ENCODE assay signal across 1 cellular context in genomic region chr2:170770304-170771048, GRCh38.
A peak's percentile ranks its signal among the peaks of the same experiment; 100 is the strongest.
TF ChIP-seq lines count a peak whose summit lies in the region.

A gene with protein sequence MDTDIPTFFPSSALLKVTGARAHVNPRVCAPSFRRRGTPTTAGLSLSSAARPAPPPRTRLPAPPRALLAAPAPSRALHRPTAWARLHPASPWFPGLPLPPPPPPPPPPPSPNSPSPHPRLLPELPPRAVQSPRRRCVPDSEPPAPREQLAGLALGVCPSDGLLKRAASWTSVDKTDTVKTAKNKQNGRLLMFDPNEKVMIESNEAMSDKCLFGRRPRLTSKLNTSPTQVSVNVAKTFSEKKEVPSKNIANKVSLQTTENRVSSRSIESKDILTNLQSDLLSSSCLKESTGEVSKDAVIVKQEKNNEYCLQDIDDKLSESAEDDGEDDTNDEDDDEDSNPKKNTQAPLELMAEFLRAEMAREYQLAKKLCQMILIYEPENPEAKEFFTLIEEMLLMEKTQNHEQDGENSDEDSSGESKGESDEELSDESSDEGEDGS (plus strand): TSS chr2:170770378. CDS start chr2:170770682, 304 bp downstream.

TF ChIP-seq in K562, 482 proteins besides CTCF, POLR2A, EP300 and RAD21 (continued from another document and continues in another):
- TF ChIP-seq, protein P1, sequence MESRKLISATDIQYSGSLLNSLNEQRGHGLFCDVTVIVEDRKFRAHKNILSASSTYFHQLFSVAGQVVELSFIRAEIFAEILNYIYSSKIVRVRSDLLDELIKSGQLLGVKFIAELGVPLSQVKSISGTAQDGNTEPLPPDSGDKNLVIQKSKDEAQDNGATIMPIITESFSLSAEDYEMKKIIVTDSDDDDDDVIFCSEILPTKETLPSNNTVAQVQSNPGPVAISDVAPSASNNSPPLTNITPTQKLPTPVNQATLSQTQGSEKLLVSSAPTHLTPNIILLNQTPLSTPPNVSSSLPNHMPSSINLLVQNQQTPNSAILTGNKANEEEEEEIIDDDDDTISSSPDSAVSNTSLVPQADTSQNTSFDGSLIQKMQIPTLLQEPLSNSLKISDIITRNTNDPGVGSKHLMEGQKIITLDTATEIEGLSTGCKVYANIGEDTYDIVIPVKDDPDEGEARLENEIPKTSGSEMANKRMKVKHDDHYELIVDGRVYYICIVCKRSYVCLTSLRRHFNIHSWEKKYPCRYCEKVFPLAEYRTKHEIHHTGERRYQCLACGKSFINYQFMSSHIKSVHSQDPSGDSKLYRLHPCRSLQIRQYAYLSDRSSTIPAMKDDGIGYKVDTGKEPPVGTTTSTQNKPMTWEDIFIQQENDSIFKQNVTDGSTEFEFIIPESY (CRISPR knock-in tag; IDR thresholded peaks at IDR 0.05): 0 out of 2 replicates have a peak, but pooled peaks have one; percentile 36
- TF ChIP-seq ZNF76 (CRISPR knock-in tag; IDR thresholded peaks at IDR 0.05; ENCODE audit: borderline replicate concordance) (no peak), RBFOX2 (IDR thresholded peaks at IDR 0.05; ENCODE audit: low read depth, low read length) (no peak), PHF20 (IDR thresholded peaks at IDR 0.05; ENCODE audit: partially characterized antibody) (no peak), ZFP30 (CRISPR knock-in tag; IDR thresholded peaks at IDR 0.05; ENCODE audit: borderline replicate concordance) (no peak), KLF13 (tag; IDR thresholded peaks at IDR 0.05; ENCODE audit: borderline replicate concordance, low read depth) (peak; percentile 55; the same call in 1 of the 2 replicates), FOXK1 (CRISPR knock-in tag; IDR thresholded peaks at IDR 0.05; ENCODE audit: borderline replicate concordance) (no peak), EP400 (IDR thresholded peaks at IDR 0.05) (peak; percentile 49; the same call in 1 of the 2 replicates), ZNF239 (CRISPR knock-in tag; IDR thresholded peaks at IDR 0.05) (no peak), CHCHD3 (CRISPR knock-in tag; IDR thresholded peaks at IDR 0.05) (0 out of 2 replicates have a peak, but pooled peaks have one; percentile 70), BRCA1 (IDR thresholded peaks at IDR 0.05) (no peak), BRCA1 (CRISPR knock-in tag; IDR thresholded peaks at IDR 0.05) (no peak), BRF2 (IDR thresholded peaks at IDR 0.05; ENCODE audit: borderline replicate concordance, insufficient read depth, insufficient read length) (no peak), RBM25 (IDR thresholded peaks at IDR 0.05; ENCODE audit: low read depth, low read length, severe bottlenecking) (no peak), TSC22D4 (tag; IDR thresholded peaks at IDR 0.05) (no peak), RFX1 (IDR thresholded peaks at IDR 0.05) (no peak), FOXA3 (CRISPR knock-in tag; conservative IDR thresholded peaks at IDR 0.05 in 1 of 2, IDR thresholded peaks at IDR 0.05 in 1 of 2) (no peak), NCOR1 (IDR thresholded peaks at IDR 0.05) (no peak), HES1 (IDR thresholded peaks at IDR 0.05; ENCODE audit: low read depth) (0 out of 2 replicates have a peak, but pooled peaks have one; percentile 13), ZNF518B (CRISPR knock-in tag; IDR thresholded peaks at IDR 0.05) (no peak), GABPA (tag; conservative IDR thresholded peaks at IDR 0.05; ENCODE audit: low read depth) (peak; percentile 77), SNAPC5 (CRISPR knock-in tag; IDR thresholded peaks at IDR 0.05) (no peak), TAL1 (IDR thresholded peaks at IDR 0.05) (0 out of 2 replicates have a peak, but pooled peaks have one; percentile 4), TAF9B (IDR thresholded peaks at IDR 0.05; ENCODE audit: partially characterized antibody) (peak; percentile 10), STAT6 (CRISPR knock-in tag; IDR thresholded peaks at IDR 0.05) (no peak), CBX2 (IDR thresholded peaks at IDR 0.05; ENCODE audit: insufficient read depth, low read length, poor library complexity, severe bottlenecking) (no peak), HLTF (IDR thresholded peaks at IDR 0.05) (no peak; the same call in 1 of the 2 replicates), ZNF121 (CRISPR knock-in tag; conservative IDR thresholded peaks at IDR 0.05) (no peak), SRF (CRISPR knock-in tag; IDR thresholded peaks at IDR 0.05) (0 out of 4 replicates have a peak, but pooled peaks of 1 of the 2 experiments have one; percentile 9), ZNF780A (CRISPR knock-in tag; IDR thresholded peaks at IDR 0.05) (no peak), PTTG1 (tag; IDR thresholded peaks at IDR 0.05; ENCODE audit: low read depth) (no peak), ZNF583 (CRISPR knock-in tag; IDR thresholded peaks at IDR 0.05) (no peak), HNRNPUL1 (IDR thresholded peaks at IDR 0.05; ENCODE audit: low read length) (no peak), FUS (optimal IDR thresholded peaks at IDR 0.05; ENCODE audit: low read depth, low read length) (no peak), TRIM25 (IDR thresholded peaks at IDR 0.05; ENCODE audit: borderline replicate concordance) (no peak), ZKSCAN8 (CRISPR knock-in tag; IDR thresholded peaks at IDR 0.05) (no peak), SMARCA4 (IDR thresholded peaks at IDR 0.05) (peak; percentile 59), NR4A1 (CRISPR knock-in tag; IDR thresholded peaks at IDR 0.05) (no peak), NR4A1 (tag; IDR thresholded peaks at IDR 0.05) (0 out of 2 replicates have a peak, but pooled peaks have one; percentile 18), KAT8 (IDR thresholded peaks at IDR 0.05; ENCODE audit: low read depth) (no peak), ZEB2 (IDR thresholded peaks at IDR 0.05) (peak; percentile 41; the same call in 1 of the 2 replicates), BRD9 (IDR thresholded peaks at IDR 0.05; ENCODE audit: low read depth, partially characterized antibody) (peak; percentile 66), MBD2 (IDR thresholded peaks at IDR 0.05; ENCODE audit: borderline replicate concordance, low read depth) (peak; percentile 45; the same call in 1 of the 2 replicates), THAP12 (CRISPR knock-in tag; IDR thresholded peaks at IDR 0.05) (peak; percentile 35; the same call in 1 of the 2 replicates), MCM5 (IDR thresholded peaks at IDR 0.05; ENCODE audit: low read depth) (no peak), HNRNPH1 (optimal IDR thresholded peaks at IDR 0.05; ENCODE audit: low read depth, low read length) (no peak)
- TF ChIP-seq, protein P2, sequence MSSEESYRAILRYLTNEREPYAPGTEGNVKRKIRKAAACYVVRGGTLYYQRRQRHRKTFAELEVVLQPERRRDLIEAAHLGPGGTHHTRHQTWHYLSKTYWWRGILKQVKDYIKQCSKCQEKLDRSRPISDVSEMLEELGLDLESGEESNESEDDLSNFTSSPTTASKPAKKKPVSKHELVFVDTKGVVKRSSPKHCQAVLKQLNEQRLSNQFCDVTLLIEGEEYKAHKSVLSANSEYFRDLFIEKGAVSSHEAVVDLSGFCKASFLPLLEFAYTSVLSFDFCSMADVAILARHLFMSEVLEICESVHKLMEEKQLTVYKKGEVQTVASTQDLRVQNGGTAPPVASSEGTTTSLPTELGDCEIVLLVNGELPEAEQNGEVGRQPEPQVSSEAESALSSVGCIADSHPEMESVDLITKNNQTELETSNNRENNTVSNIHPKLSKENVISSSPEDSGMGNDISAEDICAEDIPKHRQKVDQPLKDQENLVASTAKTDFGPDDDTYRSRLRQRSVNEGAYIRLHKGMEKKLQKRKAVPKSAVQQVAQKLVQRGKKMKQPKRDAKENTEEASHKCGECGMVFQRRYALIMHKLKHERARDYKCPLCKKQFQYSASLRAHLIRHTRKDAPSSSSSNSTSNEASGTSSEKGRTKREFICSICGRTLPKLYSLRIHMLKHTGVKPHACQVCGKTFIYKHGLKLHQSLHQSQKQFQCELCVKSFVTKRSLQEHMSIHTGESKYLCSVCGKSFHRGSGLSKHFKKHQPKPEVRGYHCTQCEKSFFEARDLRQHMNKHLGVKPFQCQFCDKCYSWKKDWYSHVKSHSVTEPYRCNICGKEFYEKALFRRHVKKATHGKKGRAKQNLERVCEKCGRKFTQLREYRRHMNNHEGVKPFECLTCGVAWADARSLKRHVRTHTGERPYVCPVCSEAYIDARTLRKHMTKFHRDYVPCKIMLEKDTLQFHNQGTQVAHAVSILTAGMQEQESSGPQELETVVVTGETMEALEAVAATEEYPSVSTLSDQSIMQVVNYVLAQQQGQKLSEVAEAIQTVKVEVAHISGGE (CRISPR knock-in tag; IDR thresholded peaks at IDR 0.05): peak in 1 of 3 experiments; percentile 84; a peak in 1 of 6 replicates
